ENCODE assay signal across 1 cellular context in the genomic region with DNA sequence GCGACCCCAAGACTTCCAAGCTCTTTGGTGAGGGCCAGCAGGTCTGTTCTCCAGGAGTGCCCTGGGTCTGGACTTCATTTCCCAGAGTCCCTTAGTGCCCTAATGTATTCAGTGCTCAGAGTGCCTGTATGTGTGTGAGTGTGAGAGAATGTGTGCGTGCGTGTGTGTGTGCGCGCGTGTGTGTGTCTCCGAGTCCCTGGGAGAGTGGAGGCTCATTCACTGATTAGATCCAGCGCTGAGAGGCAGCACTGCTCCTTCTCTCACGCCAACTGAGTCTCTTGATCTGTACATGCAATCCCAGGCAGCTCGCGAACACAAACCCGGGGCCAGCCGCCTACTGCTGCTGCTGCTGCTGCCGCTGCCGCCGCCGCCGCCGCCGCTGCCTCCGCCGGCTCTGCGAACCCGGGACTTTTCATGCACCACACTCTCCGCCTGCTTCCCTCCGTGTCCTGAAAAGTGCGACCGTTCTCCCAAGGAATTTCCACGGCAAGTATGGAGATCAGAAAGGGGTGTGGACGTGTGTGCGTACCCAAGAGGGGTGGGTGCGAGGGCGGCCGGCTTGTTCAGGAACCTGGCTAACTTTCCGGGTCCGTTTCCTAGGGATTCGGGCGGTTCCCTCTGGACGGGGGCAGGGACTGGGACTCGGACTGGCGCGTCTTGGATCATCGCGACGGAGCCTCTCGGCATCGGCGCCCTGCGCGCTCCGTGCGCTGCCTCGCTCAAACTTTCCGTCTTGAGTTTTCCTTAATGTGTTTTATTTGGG.
TF ChIP-seq lines count a peak whose summit lies in the region.

TSS of gene RNF220 (plus strand) at position 215 of the 763 bp plus-strand sequence.

TF ChIP-seq in HepG2, 621 proteins besides CTCF, POLR2A, EP300 and RAD21 (continued from another document and continues in another):
- TF ChIP-seq NFIB (CRISPR knock-in tag; IDR thresholded peaks at IDR 0.05; ENCODE audit: borderline replicate concordance) = no peak
- no peak for TF ChIP-seq TBL1XR1 (IDR thresholded peaks at IDR 0.05; ENCODE audit: borderline replicate concordance, low read length, partially characterized antibody)
- TF ChIP-seq RFXANK (CRISPR knock-in tag; IDR thresholded peaks at IDR 0.05) = no peak
- TF ChIP-seq HMGXB3 (CRISPR knock-in tag; IDR thresholded peaks at IDR 0.05; ENCODE audit: borderline replicate concordance) = peak; percentile 42; the same call in 1 of the 2 replicates
- TF ChIP-seq ZNF557 (CRISPR knock-in tag; IDR thresholded peaks at IDR 0.05) = no peak
- peak; percentile 89 for TF ChIP-seq ZNF143 (CRISPR knock-in tag; IDR thresholded peaks at IDR 0.05)
- TF ChIP-seq POLR2AphosphoS5 (IDR thresholded peaks at IDR 0.05; ENCODE audit: low read depth, low read length) = peak; percentile 77
- no peak for TF ChIP-seq ZNF256 (CRISPR knock-in tag; conservative IDR thresholded peaks at IDR 0.05)
- TF ChIP-seq, protein P1, sequence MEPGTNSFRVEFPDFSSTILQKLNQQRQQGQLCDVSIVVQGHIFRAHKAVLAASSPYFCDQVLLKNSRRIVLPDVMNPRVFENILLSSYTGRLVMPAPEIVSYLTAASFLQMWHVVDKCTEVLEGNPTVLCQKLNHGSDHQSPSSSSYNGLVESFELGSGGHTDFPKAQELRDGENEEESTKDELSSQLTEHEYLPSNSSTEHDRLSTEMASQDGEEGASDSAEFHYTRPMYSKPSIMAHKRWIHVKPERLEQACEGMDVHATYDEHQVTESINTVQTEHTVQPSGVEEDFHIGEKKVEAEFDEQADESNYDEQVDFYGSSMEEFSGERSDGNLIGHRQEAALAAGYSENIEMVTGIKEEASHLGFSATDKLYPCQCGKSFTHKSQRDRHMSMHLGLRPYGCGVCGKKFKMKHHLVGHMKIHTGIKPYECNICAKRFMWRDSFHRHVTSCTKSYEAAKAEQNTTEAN (CRISPR knock-in tag; conservative IDR thresholded peaks at IDR 0.05) = peak; percentile 99
- no peak for TF ChIP-seq NFYC (CRISPR knock-in tag; IDR thresholded peaks at IDR 0.05)
- TF ChIP-seq TAF15 (IDR thresholded peaks at IDR 0.05; ENCODE audit: low read depth, low read length, poor library complexity, severe bottlenecking) = no peak
- TF ChIP-seq, protein P2, sequence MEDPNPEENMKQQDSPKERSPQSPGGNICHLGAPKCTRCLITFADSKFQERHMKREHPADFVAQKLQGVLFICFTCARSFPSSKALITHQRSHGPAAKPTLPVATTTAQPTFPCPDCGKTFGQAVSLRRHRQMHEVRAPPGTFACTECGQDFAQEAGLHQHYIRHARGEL (CRISPR knock-in tag; IDR thresholded peaks at IDR 0.05) = no peak
- TF ChIP-seq ATF3 (CRISPR knock-in tag; IDR thresholded peaks at IDR 0.05) = no peak
- 0 out of 2 replicates have a peak, but pooled peaks have one; percentile 36 for TF ChIP-seq SMAD9 (CRISPR knock-in tag; IDR thresholded peaks at IDR 0.05)
- TF ChIP-seq, protein P3, sequence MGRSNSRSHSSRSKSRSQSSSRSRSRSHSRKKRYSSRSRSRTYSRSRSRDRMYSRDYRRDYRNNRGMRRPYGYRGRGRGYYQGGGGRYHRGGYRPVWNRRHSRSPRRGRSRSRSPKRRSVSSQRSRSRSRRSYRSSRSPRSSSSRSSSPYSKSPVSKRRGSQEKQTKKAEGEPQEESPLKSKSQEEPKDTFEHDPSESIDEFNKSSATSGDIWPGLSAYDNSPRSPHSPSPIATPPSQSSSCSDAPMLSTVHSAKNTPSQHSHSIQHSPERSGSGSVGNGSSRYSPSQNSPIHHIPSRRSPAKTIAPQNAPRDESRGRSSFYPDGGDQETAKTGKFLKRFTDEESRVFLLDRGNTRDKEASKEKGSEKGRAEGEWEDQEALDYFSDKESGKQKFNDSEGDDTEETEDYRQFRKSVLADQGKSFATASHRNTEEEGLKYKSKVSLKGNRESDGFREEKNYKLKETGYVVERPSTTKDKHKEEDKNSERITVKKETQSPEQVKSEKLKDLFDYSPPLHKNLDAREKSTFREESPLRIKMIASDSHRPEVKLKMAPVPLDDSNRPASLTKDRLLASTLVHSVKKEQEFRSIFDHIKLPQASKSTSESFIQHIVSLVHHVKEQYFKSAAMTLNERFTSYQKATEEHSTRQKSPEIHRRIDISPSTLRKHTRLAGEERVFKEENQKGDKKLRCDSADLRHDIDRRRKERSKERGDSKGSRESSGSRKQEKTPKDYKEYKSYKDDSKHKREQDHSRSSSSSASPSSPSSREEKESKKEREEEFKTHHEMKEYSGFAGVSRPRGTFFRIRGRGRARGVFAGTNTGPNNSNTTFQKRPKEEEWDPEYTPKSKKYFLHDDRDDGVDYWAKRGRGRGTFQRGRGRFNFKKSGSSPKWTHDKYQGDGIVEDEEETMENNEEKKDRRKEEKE (IDR thresholded peaks at IDR 0.05) = no peak
- TF ChIP-seq HCFC1 (IDR thresholded peaks at IDR 0.05; ENCODE audit: low read depth, low read length) = peak; percentile 71; the same call in 1 of the 2 replicates
- TF ChIP-seq IRX3 (CRISPR knock-in tag; IDR thresholded peaks at IDR 0.05; ENCODE audit: borderline replicate concordance, low read depth) = no peak
- TF ChIP-seq, protein P4, sequence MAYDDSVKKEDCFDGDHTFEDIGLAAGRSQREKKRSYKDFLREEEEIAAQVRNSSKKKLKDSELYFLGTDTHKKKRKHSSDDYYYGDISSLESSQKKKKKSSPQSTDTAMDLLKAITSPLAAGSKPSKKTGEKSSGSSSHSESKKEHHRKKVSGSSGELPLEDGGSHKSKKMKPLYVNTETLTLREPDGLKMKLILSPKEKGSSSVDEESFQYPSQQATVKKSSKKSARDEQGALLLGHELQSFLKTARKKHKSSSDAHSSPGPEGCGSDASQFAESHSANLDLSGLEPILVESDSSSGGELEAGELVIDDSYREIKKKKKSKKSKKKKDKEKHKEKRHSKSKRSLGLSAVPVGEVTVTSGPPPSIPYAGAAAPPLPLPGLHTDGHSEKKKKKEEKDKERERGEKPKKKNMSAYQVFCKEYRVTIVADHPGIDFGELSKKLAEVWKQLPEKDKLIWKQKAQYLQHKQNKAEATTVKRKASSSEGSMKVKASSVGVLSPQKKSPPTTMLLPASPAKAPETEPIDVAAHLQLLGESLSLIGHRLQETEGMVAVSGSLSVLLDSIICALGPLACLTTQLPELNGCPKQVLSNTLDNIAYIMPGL (CRISPR knock-in tag; IDR thresholded peaks at IDR 0.05; ENCODE audit: borderline replicate concordance in 1 of 2, low read depth in 1 of 2) = peak in 1 of 2 experiments; percentile 54; a peak in 3 of 4 replicates
- 0 out of 2 replicates have a peak, but pooled peaks have one; percentile 45 for TF ChIP-seq GTF3A (CRISPR knock-in tag; conservative IDR thresholded peaks at IDR 0.05)
- TF ChIP-seq GATA4 (IDR thresholded peaks at IDR 0.05; ENCODE audit: borderline replicate concordance, low read depth) = no peak
- TF ChIP-seq ZNF30 (CRISPR knock-in tag; IDR thresholded peaks at IDR 0.05) = no peak
- TF ChIP-seq ZNF343 (CRISPR knock-in tag; IDR thresholded peaks at IDR 0.05) = no peak; the same call in 1 of the 2 replicates
- no peak for TF ChIP-seq ZBTB21 (CRISPR knock-in tag; IDR thresholded peaks at IDR 0.05)
- TF ChIP-seq ZNF337 (CRISPR knock-in tag; IDR thresholded peaks at IDR 0.05; ENCODE audit: borderline replicate concordance, low read depth) = no peak
- TF ChIP-seq, protein P5, sequence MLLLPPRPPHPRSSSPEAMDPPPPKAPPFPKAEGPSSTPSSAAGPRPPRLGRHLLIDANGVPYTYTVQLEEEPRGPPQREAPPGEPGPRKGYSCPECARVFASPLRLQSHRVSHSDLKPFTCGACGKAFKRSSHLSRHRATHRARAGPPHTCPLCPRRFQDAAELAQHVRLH (CRISPR knock-in tag; IDR thresholded peaks at IDR 0.05; ENCODE audit: borderline replicate concordance, low read depth) = peak; percentile 70; the same call in 1 of the 2 replicates
- no peak for TF ChIP-seq ZNF24 (IDR thresholded peaks at IDR 0.05)
- TF ChIP-seq SATB2 (CRISPR knock-in tag; IDR thresholded peaks at IDR 0.05) = no peak
- TF ChIP-seq HDAC2 (CRISPR knock-in tag; IDR thresholded peaks at IDR 0.05) = 0 out of 2 replicates have a peak, but pooled peaks have one; percentile 24
- TF ChIP-seq GLI4 (CRISPR knock-in tag; IDR thresholded peaks at IDR 0.05; ENCODE audit: borderline replicate concordance) = no peak
- TF ChIP-seq ZNF446 (CRISPR knock-in tag; IDR thresholded peaks at IDR 0.05) = 0 out of 2 replicates have a peak, but pooled peaks have one; percentile 47
- TF ChIP-seq, protein P6, sequence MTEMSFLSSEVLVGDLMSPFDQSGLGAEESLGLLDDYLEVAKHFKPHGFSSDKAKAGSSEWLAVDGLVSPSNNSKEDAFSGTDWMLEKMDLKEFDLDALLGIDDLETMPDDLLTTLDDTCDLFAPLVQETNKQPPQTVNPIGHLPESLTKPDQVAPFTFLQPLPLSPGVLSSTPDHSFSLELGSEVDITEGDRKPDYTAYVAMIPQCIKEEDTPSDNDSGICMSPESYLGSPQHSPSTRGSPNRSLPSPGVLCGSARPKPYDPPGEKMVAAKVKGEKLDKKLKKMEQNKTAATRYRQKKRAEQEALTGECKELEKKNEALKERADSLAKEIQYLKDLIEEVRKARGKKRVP (CRISPR knock-in tag; IDR thresholded peaks at IDR 0.05) = no peak
- TF ChIP-seq ZNF891 (CRISPR knock-in tag; IDR thresholded peaks at IDR 0.05) = peak; percentile 65; the same call in 1 of the 2 replicates
- no peak for TF ChIP-seq ZNF720 (CRISPR knock-in tag; IDR thresholded peaks at IDR 0.05)
- TF ChIP-seq RBFOX2 (IDR thresholded peaks at IDR 0.05; ENCODE audit: low read depth, low read length) = peak; percentile 61
- TF ChIP-seq DR1 (CRISPR knock-in tag; IDR thresholded peaks at IDR 0.05) = no peak
- TF ChIP-seq ZFY (CRISPR knock-in tag; IDR thresholded peaks at IDR 0.05) = peak; percentile 35
- no peak for TF ChIP-seq ZBTB7A (CRISPR knock-in tag; IDR thresholded peaks at IDR 0.05)
- TF ChIP-seq SNAPC2 (CRISPR knock-in tag; IDR thresholded peaks at IDR 0.05) = no peak
- peak; percentile 66 for TF ChIP-seq DRAP1 (CRISPR knock-in tag; IDR thresholded peaks at IDR 0.05)
- TF ChIP-seq RFX5 (IDR thresholded peaks at IDR 0.05; ENCODE audit: low read depth, low read length) = no peak
- TF ChIP-seq, protein P7, sequence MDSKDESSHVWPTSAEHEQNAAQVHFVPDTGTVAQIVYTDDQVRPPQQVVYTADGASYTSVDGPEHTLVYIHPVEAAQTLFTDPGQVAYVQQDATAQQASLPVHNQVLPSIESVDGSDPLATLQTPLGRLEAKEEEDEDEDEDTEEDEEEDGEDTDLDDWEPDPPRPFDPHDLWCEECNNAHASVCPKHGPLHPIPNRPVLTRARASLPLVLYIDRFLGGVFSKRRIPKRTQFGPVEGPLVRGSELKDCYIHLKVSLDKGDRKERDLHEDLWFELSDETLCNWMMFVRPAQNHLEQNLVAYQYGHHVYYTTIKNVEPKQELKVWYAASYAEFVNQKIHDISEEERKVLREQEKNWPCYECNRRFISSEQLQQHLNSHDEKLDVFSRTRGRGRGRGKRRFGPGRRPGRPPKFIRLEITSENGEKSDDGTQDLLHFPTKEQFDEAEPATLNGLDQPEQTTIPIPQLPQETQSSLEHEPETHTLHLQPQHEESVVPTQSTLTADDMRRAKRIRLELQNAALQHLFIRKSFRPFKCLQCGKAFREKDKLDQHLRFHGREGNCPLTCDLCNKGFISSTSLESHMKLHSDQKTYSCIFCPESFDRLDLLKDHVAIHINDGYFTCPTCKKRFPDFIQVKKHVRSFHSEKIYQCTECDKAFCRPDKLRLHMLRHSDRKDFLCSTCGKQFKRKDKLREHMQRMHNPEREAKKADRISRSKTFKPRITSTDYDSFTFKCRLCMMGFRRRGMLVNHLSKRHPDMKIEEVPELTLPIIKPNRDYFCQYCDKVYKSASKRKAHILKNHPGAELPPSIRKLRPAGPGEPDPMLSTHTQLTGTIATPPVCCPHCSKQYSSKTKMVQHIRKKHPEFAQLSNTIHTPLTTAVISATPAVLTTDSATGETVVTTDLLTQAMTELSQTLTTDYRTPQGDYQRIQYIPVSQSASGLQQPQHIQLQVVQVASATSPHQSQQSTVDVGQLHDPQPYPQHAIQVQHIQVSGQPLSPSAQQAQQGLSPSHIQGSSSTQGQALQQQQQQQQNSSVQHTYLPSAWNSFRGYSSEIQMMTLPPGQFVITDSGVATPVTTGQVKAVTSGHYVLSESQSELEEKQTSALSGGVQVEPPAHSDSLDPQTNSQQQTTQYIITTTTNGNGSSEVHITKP (CRISPR knock-in tag; IDR thresholded peaks at IDR 0.05; ENCODE audit: low read depth) = no peak
